ENCODE assay signal across 7 cellular contexts in genomic region chr3:43178891-43179366, GRCh38.
DNase-seq lines count a peak whose midpoint lies in the region; ATAC-seq and TF ChIP-seq lines count a peak whose summit lies in the region.

No MANE protein-coding gene starts in this region.

- TF ChIP-seq CTCF in RWPE2 (IDR thresholded peaks at IDR 0.05; ENCODE audit: poor library complexity, severe bottlenecking) (peak; percentile 4), fibroblast of the aortic adventitia (IDR thresholded peaks at IDR 0.05; ENCODE audit: insufficient read depth, low read length) (no peak)

- peak overlapping the region; percentile 100 for H3K27ac ChIP-seq in RWPE2 (ENCODE audit: poor library complexity, severe bottlenecking)

- peak; percentile 64 for ATAC-seq in RWPE2 (ENCODE audit: low read depth)
- no peak for ATAC-seq in HG03025 (IDR thresholded peaks at IDR 0.05; ENCODE audit: low FRiP score, unreplicated experiment)

- H3K27me3 ChIP-seq in RWPE2 (ENCODE audit: insufficient read depth, poor library complexity, severe bottlenecking): no peaks in the 10 kb centered on the region

- peaks cover 35% of the 10 kb centered on the region for H3K4me1 ChIP-seq in RWPE2 (ENCODE audit: insufficient read depth, poor library complexity, severe bottlenecking)

- H3K36me3 ChIP-seq in RWPE2 (ENCODE audit: low read depth): no peaks in the 10 kb centered on the region

- H3K4me3 ChIP-seq in RWPE2 (ENCODE audit: severe bottlenecking) (no peak overlapping the region), fibroblast of the aortic adventitia (ENCODE audit: low read depth, low read length) (no peak overlapping the region), skeletal muscle cell (ENCODE audit: low read depth, low read length) (no peak overlapping the region)

- H3K9me3 ChIP-seq in RWPE2 (ENCODE audit: severe bottlenecking): peaks cover 2% of the 10 kb centered on the region

- DNase-seq in HT-29 (ENCODE audit: low spot score) (peak; percentile 71), RWPE2 (ENCODE audit: low spot score) (peak; percentile 84), fibroblast of the aortic adventitia (ENCODE audit: low read depth) (peak; percentile 14), skeletal muscle cell (ENCODE audit: low read depth) (peak; percentile 69), GF-D8 (lab: John Stamatoyannopoulos, UW) (no peak), NCI-H82 treated with DMSO at 0.1 percent for 48 hours (lab: John Stamatoyannopoulos, UW; ENCODE audit: unreplicated experiment) (no peak)

Comparison
In these comparisons a context has a peak if more than half of its experiments do, and no peak if none do; other contexts are left out.
1. DNase-seq: peak in HT-29 (single experiment), RWPE2 (single experiment), fibroblast of the aortic adventitia (single experiment) and skeletal muscle cell (single experiment); none in GF-D8 (single experiment) and NCI-H82 treated with DMSO at 0.1 percent for 48 hours (single experiment).